In the genomic region with DNA sequence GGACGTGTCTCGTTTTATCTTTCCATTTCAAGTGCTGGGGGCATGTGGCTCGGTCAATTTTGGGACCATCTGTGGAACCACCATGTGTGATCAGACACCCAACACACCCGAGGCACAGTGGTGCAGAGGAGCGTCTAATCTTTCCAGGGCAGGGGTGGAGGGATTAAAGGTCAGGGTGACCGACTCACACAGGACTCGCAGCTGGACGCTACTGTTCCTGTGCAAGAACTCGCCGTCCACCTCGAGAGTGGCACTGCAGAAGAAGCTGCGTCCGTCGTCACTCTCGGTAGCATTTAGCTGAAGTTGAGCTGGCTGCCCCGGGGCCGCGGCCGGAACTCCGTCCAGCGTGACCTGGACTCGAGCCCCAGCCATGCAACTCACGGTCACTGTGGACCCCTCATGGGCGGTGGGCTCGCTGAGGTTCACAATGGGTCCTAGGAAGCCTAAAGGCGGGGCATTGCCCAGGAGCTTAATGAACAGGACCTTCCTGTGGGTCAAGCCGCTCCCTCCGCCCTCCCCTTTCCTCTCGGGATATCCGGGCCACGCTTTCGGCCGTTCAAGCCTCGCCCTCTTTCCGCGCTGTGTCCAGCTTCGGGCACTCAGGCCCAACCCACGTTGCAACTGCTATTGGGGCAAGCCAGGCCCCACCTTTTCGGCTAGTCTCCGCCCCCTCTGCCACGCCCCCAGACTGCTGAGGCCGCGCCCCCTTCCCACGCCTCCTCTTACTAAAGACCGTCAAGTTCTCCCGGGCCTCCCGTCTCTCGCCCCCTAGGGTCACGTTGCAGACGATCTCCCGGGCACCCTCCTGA, we compare ENCODE assay signal across 8 cellular contexts. TPM values are rescaled to one million over a fixed set of nuclear protein-coding genes. Genes with fewer than 3 reads are reported as not detected.
DNase-seq lines count a peak whose midpoint lies in the region; ATAC-seq and TF ChIP-seq lines count a peak whose summit lies in the region.

No MANE protein-coding gene starts in this region.

- H3K79me2 ChIP-seq in KMS-11 (ENCODE audit: insufficient read depth, low read depth): peaks cover 26% of the 10 kb centered on the region

- H2AFZ ChIP-seq in KMS-11 (ENCODE audit: low read depth): no peak overlapping the region

- TF ChIP-seq CTCF in KMS-11 (conservative IDR thresholded peaks at IDR 0.05; ENCODE audit: low read depth, low read length) (no peak), GM13976 (IDR thresholded peaks at IDR 0.05; ENCODE audit: borderline replicate concordance, control extremely low read depth, extremely low read depth, insufficient read depth, missing control alignments) (no peak)

- H3K4me1 ChIP-seq in KMS-11 (ENCODE audit: low read depth, poor library complexity, severe bottlenecking): peaks cover 16% of the 10 kb centered on the region

- H4K20me1 ChIP-seq in KMS-11 (ENCODE audit: insufficient read depth): no peaks in the 10 kb centered on the region

- H3K36me3 ChIP-seq in KMS-11 (ENCODE audit: insufficient read depth): no peaks in the 10 kb centered on the region; the same call in 1 of the 2 replicates

- ATAC-seq in GM19395 (IDR thresholded peaks at IDR 0.05; ENCODE audit: unreplicated experiment): no peak

- in situ Hi-C loops in T47D (cut with HindIII; ENCODE audit: low pct_unique_long_range_greater_than_20kb, low sequenced_read_pairs): no loop called here
- in situ Hi-C loops in GM13976 (cut with MboI; ENCODE audit: low sequenced_read_pairs, unreplicated experiment): no loop called here

- no peak overlapping the region for H3K4me3 ChIP-seq in KMS-11 (IDR thresholded peaks at IDR 0.05; ENCODE audit: insufficient read depth, low read depth, low read length)
- H3K4me3 ChIP-seq in iPS-11a (ENCODE audit: low read depth, low read length): peak overlapping the region; percentile 86

- peak overlapping the region; percentile 58 for H3K4me2 ChIP-seq in KMS-11

- H3K9ac ChIP-seq in KMS-11: no peak overlapping the region

- DNase-seq in COLO668 (lab: John Stamatoyannopoulos, UW; ENCODE audit: unreplicated experiment): peak; percentile 77
- DNase-seq in SK-N-DZ (ENCODE audit: low spot score): peak; percentile 81
- DNase-seq in T47D (ENCODE audit: low read depth in 1 of 2, low spot score in 1 of 2): peak; percentile 73 to 97
- peak; percentile 86 for DNase-seq in retina
- DNase-seq in GM13976 (ENCODE audit: low spot score): no peak

- H3K27ac ChIP-seq in KMS-11: no peak overlapping the region

- H3K27me3 ChIP-seq in KMS-11 (ENCODE audit: insufficient read depth, low read depth): no peaks in the 10 kb centered on the region

RNA-seq across cellular contexts. Expression of gene RAVER1, which starts 1.2 kb away (rescaled TPM):
- 17.8 and 20.7 TPM in 2 replicates for polyA plus RNA-seq in SK-N-DZ (2014; cell fraction: cytosol; rRNA removed)
- polyA plus RNA-seq in SK-N-DZ (2014; cell fraction: nucleus; rRNA removed): 10.8 and 28.6 TPM in 2 replicates

RNA-seq across cellular contexts. Expression of gene ICAM3, which starts 4.9 kb away (rescaled TPM):
- 1.0 and 1.8 TPM in 2 replicates for polyA plus RNA-seq in SK-N-DZ (2014; cell fraction: cytosol; rRNA removed)
- polyA plus RNA-seq in SK-N-DZ (2014; cell fraction: nucleus; rRNA removed): 0.84 and 3.6 TPM in 2 replicates

RNA-seq across cellular contexts. Expression of gene FDX2, which starts 18.7 kb away (rescaled TPM):
- 19.8 and 31.5 TPM in 2 replicates for polyA plus RNA-seq in SK-N-DZ (2014; cell fraction: cytosol; rRNA removed)
- polyA plus RNA-seq in SK-N-DZ (2014; cell fraction: nucleus; rRNA removed): 34.2 and 43.1 TPM in 2 replicates

RNA-seq across cellular contexts. Expression of gene ZGLP1, which starts 24.9 kb away (rescaled TPM):
- 1.6 and 2.4 TPM in 2 replicates for polyA plus RNA-seq in SK-N-DZ (2014; cell fraction: cytosol; rRNA removed)
- polyA plus RNA-seq in SK-N-DZ (2014; cell fraction: nucleus; rRNA removed): 16.2 and 24.5 TPM in 2 replicates

RNA-seq across cellular contexts. Expression of gene ICAM5, which starts 44.8 kb away (rescaled TPM):
- 1.6 and 4.8 TPM in 2 replicates for polyA plus RNA-seq in SK-N-DZ (2014; cell fraction: cytosol; rRNA removed)
- 7.7 and 13.4 TPM in 2 replicates for polyA plus RNA-seq in SK-N-DZ (2014; cell fraction: nucleus; rRNA removed)
